In the genomic region with DNA sequence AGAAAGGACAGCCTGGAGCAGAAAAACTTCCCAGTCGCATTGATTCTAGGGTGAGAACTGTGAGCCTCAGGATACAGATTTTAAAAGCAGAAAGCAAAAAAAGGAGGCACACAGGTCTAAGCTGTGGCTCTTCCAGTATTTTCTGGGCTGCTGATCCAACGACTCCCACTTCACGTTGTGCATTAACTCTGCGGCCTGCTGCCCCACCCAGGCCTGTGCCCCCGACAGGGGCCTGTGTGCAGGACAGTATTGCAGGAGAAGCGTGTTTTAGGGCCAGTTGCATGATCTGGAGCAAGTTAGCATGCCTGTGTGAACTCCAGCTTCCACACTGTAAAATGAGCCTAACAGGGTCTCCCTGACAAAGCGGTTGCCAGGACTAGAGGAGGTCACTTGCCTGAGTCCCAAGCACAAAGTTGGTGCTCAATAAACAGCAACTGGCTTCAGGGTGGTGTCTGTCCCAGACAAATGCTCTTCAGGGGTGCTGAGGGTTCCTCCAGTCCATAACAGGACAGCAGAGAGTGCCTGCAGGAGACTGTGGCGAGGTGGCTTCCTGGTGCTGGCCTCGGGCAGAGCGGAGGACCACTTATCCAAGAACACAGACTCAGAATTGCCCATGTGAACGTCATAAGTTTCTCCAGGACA, we compare ENCODE assay signal across 27 cellular contexts.
A peak's percentile ranks its signal among the peaks of the same experiment; 100 is the strongest.
DNase-seq lines count a peak whose midpoint lies in the region; ATAC-seq, FAIRE-seq and TF ChIP-seq lines count a peak whose summit lies in the region.
"Had no signal": no experiment of that assay in that cellular context is flagged by ENCODE, and none has a peak within 500 bp of the region (broad histone marks: within the 10 kb centered on the region; RNA-seq: fewer than 3 reads in every experiment).

No MANE protein-coding gene starts in this region.

- TF ChIP-seq POLR2A in uterus (IDR thresholded peaks at IDR 0.05) (no peak), GM18505 (IDR thresholded peaks at IDR 0.05; ENCODE audit: borderline replicate concordance, extremely low read depth, insufficient read depth, insufficient read length) (no peak)

- no peaks in the 10 kb centered on the region for H3K9me2 ChIP-seq in neural cell (ENCODE audit: insufficient read depth, low read length)

- H3F3A ChIP-seq in neural cell (ENCODE audit: insufficient read depth, low read length, poor library complexity, severe bottlenecking): no peaks in the 10 kb centered on the region

- no peaks in the 10 kb centered on the region for H4K20me1 ChIP-seq in neural cell (ENCODE audit: insufficient read depth)

- H3K4me3 ChIP-seq in right atrium auricular region (no peak overlapping the region), neural cell (ENCODE audit: low read length) (no peak overlapping the region), uterus (no peak overlapping the region)
- H3K4me3 ChIP-seq: colonic mucosa, ovary, SJSA1 had no signal

- H3K27me3 Mint-ChIP-seq in brain (peaks cover 9% of the 10 kb centered on the region), T-helper 17 cell (peaks cover 7% of the 10 kb centered on the region)
- H3K27me3 Mint-ChIP-seq: activated CD4-positive, alpha-beta memory T cell treated with anti-CD3 and anti-CD28 coated beads for 36 hours; effector memory CD8-positive, alpha-beta T cell had no signal

- peaks cover 2 to 16% (median 5%) of the 10 kb centered on the region in 5 experiments for H3K9me3 Mint-ChIP-seq in brain
- H3K9me3 Mint-ChIP-seq: activated CD4-positive, alpha-beta memory T cell treated with anti-CD3 and anti-CD28 coated beads for 36 hours; activated naive CD4-positive, alpha-beta T cell treated with anti-CD3 and anti-CD28 coated beads, Interleukin-2, amount 10 ng/mL, durations not matched to agents 7 days and 5 days; CD8-positive, alpha-beta T cell; effector memory CD8-positive, alpha-beta T cell; HFFc6; naive B cell had no signal

- peak overlapping the region; percentile 64 to 70 for H3K27ac ChIP-seq in right atrium auricular region
- peak overlapping the region; percentile 67 for H3K27ac ChIP-seq in neural cell (ENCODE audit: low read length)
- peak overlapping the region; percentile 84 to 94 for H3K27ac ChIP-seq in uterus
- H3K27ac ChIP-seq: colonic mucosa, SJSA1 had no signal

- DNase-seq in right atrium auricular region (ENCODE audit: low spot score) (no peak), left ventricle myocardium superior (no peak), uterus (no peak), HTR-8/SVneo (ENCODE audit: insufficient read length, low spot score) (no peak), T-helper 17 cell (no peak)
- DNase-seq: activated CD4-positive, alpha-beta memory T cell treated with anti-CD3 and anti-CD28 coated beads for 36 hours; activated naive CD4-positive, alpha-beta T cell treated with anti-CD3 and anti-CD28 coated beads, Interleukin-2, amount 10 ng/mL, durations not matched to agents 7 days and 5 days; AML-193; CD8-positive, alpha-beta T cell; colonic mucosa; effector memory CD8-positive, alpha-beta T cell; foreskin melanocyte; left colon; naive B cell; NCI-H2029 treated with DMSO at 0.1 percent for 48 hours; NCI-H2227 treated with DMSO at 0.1 percent for 48 hours; T-helper 1 cell had no signal

- TF ChIP-seq RAD21 in neural cell (conservative IDR thresholded peaks at IDR 0.05): no peak

- H3K36me3 ChIP-seq in right atrium auricular region: no peaks in the 10 kb centered on the region
- no peaks in the 10 kb centered on the region for H3K36me3 ChIP-seq in neural cell (ENCODE audit: insufficient read depth, low read length)
- H3K36me3 ChIP-seq in uterus: no peaks in the 10 kb centered on the region
- H3K36me3 ChIP-seq: colonic mucosa, ovary, SJSA1 had no signal

- intact Hi-C loops in left ventricle myocardium superior (cut with micrococcal nuclease): no loop called here
- intact Hi-C loops in uterus (cut with DNase I; ENCODE audit: low total_unique reads): no loop called here

- peak overlapping the region; percentile 41 for H2AFZ ChIP-seq in neural cell (ENCODE audit: low read depth, low read length)

- H3K9ac ChIP-seq in neural cell (ENCODE audit: low read length): peak overlapping the region; percentile 36

- H3K27me3 ChIP-seq in right atrium auricular region: no peaks in the 10 kb centered on the region
- H3K27me3 ChIP-seq in neural cell (ENCODE audit: insufficient read depth, low read depth, low read length): no peaks in the 10 kb centered on the region
- H3K27me3 ChIP-seq in uterus: no peaks in the 10 kb centered on the region
- H3K27me3 ChIP-seq: colonic mucosa, ovary, SJSA1 had no signal

- H3K36me3 Mint-ChIP-seq in brain (no peaks in the 10 kb centered on the region), T-helper 17 cell (ENCODE audit: low read depth) (no peaks in the 10 kb centered on the region)
- H3K36me3 Mint-ChIP-seq: activated CD4-positive, alpha-beta memory T cell treated with anti-CD3 and anti-CD28 coated beads for 36 hours; activated naive CD4-positive, alpha-beta T cell treated with anti-CD3 and anti-CD28 coated beads, Interleukin-2, amount 10 ng/mL, durations not matched to agents 7 days and 5 days; CD8-positive, alpha-beta T cell; naive B cell had no signal

- H3K4me3 Mint-ChIP-seq in brain (no peak overlapping the region), T-helper 17 cell (no peak overlapping the region)
- H3K4me3 Mint-ChIP-seq: activated CD4-positive, alpha-beta memory T cell treated with anti-CD3 and anti-CD28 coated beads for 36 hours; activated naive CD4-positive, alpha-beta T cell treated with anti-CD3 and anti-CD28 coated beads, Interleukin-2, amount 10 ng/mL, durations not matched to agents 7 days and 5 days; CD8-positive, alpha-beta T cell; effector memory CD8-positive, alpha-beta T cell; naive B cell had no signal

- H3K4me1 ChIP-seq in right atrium auricular region (peaks cover 0 to 21% of the 10 kb centered on the region in 2 donors), uterus (peaks cover 7 to 14% of the 10 kb centered on the region in 2 donors)
- H3K4me1 ChIP-seq: colonic mucosa had no signal

- no peak overlapping the region for H3K4me2 ChIP-seq in neural cell (ENCODE audit: low read length)

- FAIRE-seq in HTR-8/SVneo (lab: Jason Lieb, UNC): no peak
- FAIRE-seq: bronchial epithelial cell, GM12891, RCC 7860 had no signal

- no peak for ATAC-seq in left ventricle myocardium superior
- no peak for ATAC-seq in GM18505 (IDR thresholded peaks at IDR 0.05; ENCODE audit: unreplicated experiment)
- no peak for ATAC-seq in T-helper 17 cell
- ATAC-seq: activated CD4-positive, CD25-positive, alpha-beta regulatory T cell treated with anti-CD3 and anti-CD28 coated beads, Interleukin-2, amount 50 U/mL, for 24 hours; effector memory CD8-positive, alpha-beta T cell; left colon had no signal

- no peaks in the 10 kb centered on the region for H3K79me2 ChIP-seq in neural cell (replicated peaks; ENCODE audit: insufficient read depth, low read length)

- H3K4me1 Mint-ChIP-seq in brain (peaks cover 55% of the 10 kb centered on the region), T-helper 17 cell (peaks cover 11% of the 10 kb centered on the region)

- no peak for TF ChIP-seq EP300 in neural cell (conservative IDR thresholded peaks at IDR 0.05; ENCODE audit: poor library complexity, severe bottlenecking)

- TF ChIP-seq CTCF in right atrium auricular region (IDR thresholded peaks at IDR 0.05): no peak
- TF ChIP-seq CTCF in brain (conservative IDR thresholded peaks at IDR 0.05): no peak
- no peak for TF ChIP-seq CTCF in neural cell (IDR thresholded peaks at IDR 0.05; ENCODE audit: poor library complexity, severe bottlenecking)
- TF ChIP-seq CTCF in uterus (IDR thresholded peaks at IDR 0.05): no peak

- H3K27ac Mint-ChIP-seq in brain: peak overlapping the region in 4 of 5 experiments; percentile 60 to 99 (median 94)
- H3K27ac Mint-ChIP-seq in T-helper 17 cell: no peak overlapping the region
- H3K27ac Mint-ChIP-seq: activated CD4-positive, alpha-beta memory T cell treated with anti-CD3 and anti-CD28 coated beads for 36 hours; activated naive CD4-positive, alpha-beta T cell treated with anti-CD3 and anti-CD28 coated beads, Interleukin-2, amount 10 ng/mL, durations not matched to agents 7 days and 5 days; effector memory CD8-positive, alpha-beta T cell had no signal

- no peaks in the 10 kb centered on the region for H3K9me3 ChIP-seq in right atrium auricular region
- no peaks in the 10 kb centered on the region for H3K9me3 ChIP-seq in neural cell (ENCODE audit: low read length)
- H3K9me3 ChIP-seq in uterus: no peaks in the 10 kb centered on the region
- H3K9me3 ChIP-seq in T-helper 17 cell (ENCODE audit: control insufficient read depth, low read length, poor library complexity, severe bottlenecking): no peaks in the 10 kb centered on the region
- H3K9me3 ChIP-seq: colonic mucosa, ovary, SJSA1 had no signal

TF ChIP-seq in neural cell, 6 proteins besides CTCF, POLR2A, EP300 and RAD21:
- no peak for TF ChIP-seq EZH2 (IDR thresholded peaks at IDR 0.05; ENCODE audit: borderline replicate concordance, insufficient read depth, low read length, poor library complexity, severe bottlenecking)
